16 cellular contexts compared by ENCODE assay signal in genomic region chr2:191757256-191757655, GRCh38.
DNase-seq lines count a peak whose midpoint lies in the region; ATAC-seq, FAIRE-seq and TF ChIP-seq lines count a peak whose summit lies in the region.
"Had no signal": no experiment of that assay in that cellular context is flagged by ENCODE, and none has a peak within 500 bp of the region (broad histone marks: within the 10 kb centered on the region; RNA-seq: fewer than 3 reads in every experiment).

No MANE protein-coding gene starts in this region.

- 60% methylated on average over 1 of the region's 1 CpG for WGBS in right cardiac atrium

- intact Hi-C loops in right cardiac atrium (cut with DNase I) = no loop called here

- H3K4me3 Mint-ChIP-seq in activated T-helper 17 cell treated with anti-CD3 and anti-CD28 coated beads, Interleukin-2, amount 50 U/mL, for 72 hours = no peak overlapping the region
- H3K4me3 Mint-ChIP-seq: CD4-positive, alpha-beta T cell; GM23338; H9 had no signal

- TF ChIP-seq POLR2A in H54 (IDR thresholded peaks at IDR 0.05; ENCODE audit: low read depth, low read length) = no peak

- H3K9me3 Mint-ChIP-seq in activated T-helper 17 cell treated with anti-CD3 and anti-CD28 coated beads, Interleukin-2, amount 50 U/mL, for 72 hours = no peaks in the 10 kb centered on the region
- H3K9me3 Mint-ChIP-seq: CD4-positive, alpha-beta T cell had no signal

- H3K27ac ChIP-seq in right cardiac atrium (ENCODE audit: low read length) = no peak overlapping the region
- H3K27ac ChIP-seq: BLaER1 treated with 17β-estradiol and CSF1 and Interleukin-3, amounts not matched to agents 10 nM and 100 nM had no signal

- H3K27me3 Mint-ChIP-seq in activated T-helper 17 cell treated with anti-CD3 and anti-CD28 coated beads, Interleukin-2, amount 50 U/mL, for 72 hours = peaks cover 11% of the 10 kb centered on the region

- no peaks in the 10 kb centered on the region for H3K9me3 ChIP-seq in right cardiac atrium (ENCODE audit: control insufficient read depth, low read length)
- H3K9me3 ChIP-seq: BLaER1 treated with 17β-estradiol and CSF1 and Interleukin-3, amounts not matched to agents 10 nM and 100 nM had no signal

- ATAC-seq in activated T-helper 17 cell treated with anti-CD3 and anti-CD28 coated beads, Interleukin-2, amount 50 U/mL, for 72 hours (replicated peaks) = no peak
- no peak for ATAC-seq in right cardiac atrium
- ATAC-seq: GM23338 had no signal

- no peaks in the 10 kb centered on the region for H3K4me1 ChIP-seq in right cardiac atrium (ENCODE audit: control insufficient read depth, insufficient read depth, low read length)

- FAIRE-seq in H54 (lab: Jason Lieb, UNC) = peak; percentile 74
- FAIRE-seq: GM18507 had no signal

- H3K36me3 Mint-ChIP-seq in activated T-helper 17 cell treated with anti-CD3 and anti-CD28 coated beads, Interleukin-2, amount 50 U/mL, for 72 hours (ENCODE audit: low read depth) = no peaks in the 10 kb centered on the region

- in situ Hi-C loops in KBM-7 (cut with MboI; ENCODE audit: low pct_unique_long_range_greater_than_20kb, low sequenced_read_pairs) = no loop called here

- H3K4me3 ChIP-seq in fibroblast of the aortic adventitia (ENCODE audit: low read depth, low read length) (no peak overlapping the region), right cardiac atrium (ENCODE audit: low read length) (no peak overlapping the region)
- H3K4me3 ChIP-seq: BLaER1 treated with 17β-estradiol and CSF1 and Interleukin-3, amounts not matched to agents 10 nM and 100 nM; GM23338 had no signal

- peaks cover 5% of the 10 kb centered on the region for H3K4me1 Mint-ChIP-seq in activated T-helper 17 cell treated with anti-CD3 and anti-CD28 coated beads, Interleukin-2, amount 50 U/mL, for 72 hours

- TF ChIP-seq CTCF in fibroblast of the aortic adventitia (IDR thresholded peaks at IDR 0.05; ENCODE audit: insufficient read depth, low read length) = no peak

- H3K27me3 ChIP-seq in right cardiac atrium (ENCODE audit: control insufficient read depth, insufficient read depth) = no peaks in the 10 kb centered on the region
- H3K27me3 ChIP-seq: BLaER1 treated with 17β-estradiol and CSF1 and Interleukin-3, amounts not matched to agents 10 nM and 100 nM had no signal

- no peak for DNase-seq in H54 (ENCODE audit: insufficient read length, low spot score)
- peak; percentile 79 for DNase-seq in NCI-H1694 treated with DMSO at 0.1 percent for 48 hours (lab: John Stamatoyannopoulos, UW)
- peak; percentile 7 for DNase-seq in SK-N-DZ (ENCODE audit: low spot score)
- DNase-seq in fibroblast of the aortic adventitia (ENCODE audit: low read depth) = peak; percentile 29
- DNase-seq in NCI-H2029 (lab: John Stamatoyannopoulos, UW) = no peak
- DNase-seq in KBM-7 = no peak
- no peak for DNase-seq in right cardiac atrium
- DNase-seq: ACHN; Calu3; CD4-positive, alpha-beta T cell; DMS 273 treated with DMSO at 0.1 percent for 48 hours; H9 had no signal

- H3K27ac Mint-ChIP-seq in activated T-helper 17 cell treated with anti-CD3 and anti-CD28 coated beads, Interleukin-2, amount 50 U/mL, for 72 hours = no peak overlapping the region
- H3K27ac Mint-ChIP-seq: CD4-positive, alpha-beta T cell; GM23338; H9 had no signal

Comparison
In these comparisons a context has a peak if more than half of its experiments do, and no peak if none do; other contexts are left out.
1. DNase-seq: peak in NCI-H1694 treated with DMSO at 0.1 percent for 48 hours (single experiment), SK-N-DZ (single experiment) and fibroblast of the aortic adventitia (single experiment); none in H54 (single experiment), NCI-H2029 (single experiment), KBM-7 (single experiment) and right cardiac atrium (0 of 3).